14 cellular contexts compared by ENCODE assay signal in genomic region chr5:13860176-13860575, GRCh38.
"Had no signal": no experiment of that assay in that cellular context is flagged by ENCODE, and none has a peak within 500 bp of the region (broad histone marks: within the 10 kb centered on the region; RNA-seq: fewer than 3 reads in every experiment).

No MANE protein-coding gene starts in this region.

- H3K27ac ChIP-seq: left lung, parathyroid adenoma, tibial artery had no signal

- H3K27ac Mint-ChIP-seq: effector memory CD8-positive, alpha-beta T cell; naive thymus-derived CD4-positive, alpha-beta T cell had no signal

- H3K4me3 ChIP-seq: left lung, tibial artery had no signal

- H3K4me1 Mint-ChIP-seq: naive thymus-derived CD4-positive, alpha-beta T cell had no signal

- H3K36me3 Mint-ChIP-seq: naive thymus-derived CD4-positive, alpha-beta T cell had no signal

- H3K27me3 Mint-ChIP-seq: effector memory CD8-positive, alpha-beta T cell; naive thymus-derived CD4-positive, alpha-beta T cell had no signal

- DNase-seq: activated CD4-positive, alpha-beta T cell treated with anti-CD3 and anti-CD28 coated beads, Interleukin-2, amount 50 U/mL, for 48 hours; activated CD4-positive, CD25-positive, alpha-beta regulatory T cell treated with anti-CD3 and anti-CD28 coated beads, Interleukin-2, amount 50 U/mL, for 72 hours; activated naive CD4-positive, alpha-beta T cell treated with anti-CD3 and anti-CD28 coated beads, Interleukin-2, amount 50 U/mL, for 16 hours; activated T-cell treated with anti-CD3 and anti-CD28 coated beads, Interleukin-2, amount 50 U/mL, for 1 hour; dermis blood vessel endothelial cell; effector memory CD8-positive, alpha-beta T cell; foreskin melanocyte; head of caudate nucleus; left lung; naive thymus-derived CD4-positive, alpha-beta T cell; stimulated activated CD4-positive, alpha-beta T cell treated with anti-CD3 and anti-CD28 coated beads, Interleukin-4, amount 100 ng/mL, for 1 hour; stimulated activated naive CD4-positive, alpha-beta T cell; tibial artery had no signal

- H3K4me1 ChIP-seq: left lung, parathyroid adenoma, tibial artery had no signal

- H3K36me3 ChIP-seq: left lung, tibial artery had no signal

- H3K27me3 ChIP-seq: left lung, tibial artery had no signal

- H3K4me3 Mint-ChIP-seq: effector memory CD8-positive, alpha-beta T cell; naive thymus-derived CD4-positive, alpha-beta T cell had no signal
